ENCODE assay signal across 13 cellular contexts in the genomic region with DNA sequence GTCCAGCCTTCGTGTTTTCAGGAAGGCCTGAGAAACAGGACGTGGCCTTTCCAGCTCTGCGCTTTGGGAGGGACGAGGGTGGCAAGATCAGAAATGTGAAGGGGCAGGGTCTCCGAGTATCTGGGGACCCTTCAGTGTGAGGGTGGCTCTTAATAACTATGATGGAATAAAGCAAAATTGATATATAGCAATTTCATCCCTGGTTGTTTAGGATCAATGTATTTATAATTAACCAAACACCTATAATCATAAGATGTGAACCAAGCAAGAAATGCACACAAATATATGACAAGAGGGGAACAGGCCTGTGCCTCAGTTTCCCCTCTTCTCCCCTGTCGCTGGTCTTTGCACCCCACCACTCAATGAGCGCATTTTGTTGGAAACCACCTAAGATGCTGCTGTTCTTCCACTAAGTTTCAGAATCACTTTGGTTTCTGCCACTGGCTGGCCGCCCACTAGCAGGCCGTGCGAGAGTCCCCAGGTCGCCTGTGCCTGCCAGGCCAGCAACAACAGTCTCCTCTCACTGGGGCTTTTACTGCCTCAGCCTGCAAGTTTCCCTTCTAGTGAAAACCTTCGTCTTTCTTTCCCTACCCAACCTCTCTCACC. TPM values are rescaled to one million over a fixed set of nuclear protein-coding genes. Genes with fewer than 3 reads are reported as not detected.
A peak's percentile ranks its signal among the peaks of the same experiment; 100 is the strongest.
DNase-seq lines count a peak whose midpoint lies in the region; ATAC-seq, FAIRE-seq and TF ChIP-seq lines count a peak whose summit lies in the region.
"Had no signal": no experiment of that assay in that cellular context is flagged by ENCODE, and none has a peak within 500 bp of the region (broad histone marks: within the 10 kb centered on the region; RNA-seq: fewer than 3 reads in every experiment).

No MANE protein-coding gene starts in this region.

- FAIRE-seq in GM19239 (lab: Jason Lieb, UNC): peak; percentile 87
- FAIRE-seq: pancreas had no signal

- TF ChIP-seq CTCF in GM13976 (IDR thresholded peaks at IDR 0.05; ENCODE audit: borderline replicate concordance, control extremely low read depth, extremely low read depth, insufficient read depth, missing control alignments) (no peak), brain microvascular endothelial cell (IDR thresholded peaks at IDR 0.05; ENCODE audit: low read depth, low read length, missing control alignments) (no peak), smooth muscle cell (IDR thresholded peaks at IDR 0.05; ENCODE audit: borderline replicate concordance, insufficient read depth, poor library complexity, severe bottlenecking) (no peak), lower lobe of right lung (IDR thresholded peaks at IDR 0.05) (no peak)

- H3K4me1 ChIP-seq in effector memory CD4-positive, alpha-beta T cell (ENCODE audit: control insufficient read depth, insufficient read depth, low read length, poor library complexity, severe bottlenecking): no peaks in the 10 kb centered on the region
- no peaks in the 10 kb centered on the region for H3K4me1 ChIP-seq in smooth muscle cell (ENCODE audit: low read depth)
- no peaks in the 10 kb centered on the region for H3K4me1 ChIP-seq in lower lobe of right lung
- H3K4me1 ChIP-seq: colonic mucosa, left lung, pancreas had no signal

- intact Hi-C loops in lower lobe of right lung (cut with DNase I): no loop called here

- peak; percentile 89 for DNase-seq in GM13976 (ENCODE audit: low spot score)
- DNase-seq in GM19239 (ENCODE audit: insufficient read length, low spot score): peak; percentile 60
- no peak for DNase-seq in effector memory CD4-positive, alpha-beta T cell
- no peak for DNase-seq in foreskin melanocyte
- no peak for DNase-seq in brain microvascular endothelial cell
- no peak for DNase-seq in smooth muscle cell (lab: John Stamatoyannopoulos, UW; ENCODE audit: unreplicated experiment)
- no peak for DNase-seq in lower lobe of right lung
- DNase-seq: colonic mucosa, DMS79, foreskin fibroblast, left lung, pancreas had no signal

- no peaks in the 10 kb centered on the region for H4K20me1 ChIP-seq in smooth muscle cell (ENCODE audit: low read depth)

- H3K4me3 ChIP-seq in effector memory CD4-positive, alpha-beta T cell (ENCODE audit: insufficient read depth, low read depth, low read length, poor library complexity, severe bottlenecking): no peak overlapping the region
- no peak overlapping the region for H3K4me3 ChIP-seq in brain microvascular endothelial cell (ENCODE audit: low read depth, low read length)
- no peak overlapping the region for H3K4me3 ChIP-seq in smooth muscle cell
- no peak overlapping the region for H3K4me3 ChIP-seq in lower lobe of right lung
- H3K4me3 ChIP-seq: colonic mucosa, left lung, pancreas had no signal

- WGBS in smooth muscle cell (ENCODE audit: low lambda C conversion rate): 89% methylated on average over 12 of the region's 12 CpGs

- no peaks in the 10 kb centered on the region for H3K79me2 ChIP-seq in smooth muscle cell (ENCODE audit: low read depth)

- ATAC-seq in HG03175 (IDR thresholded peaks at IDR 0.05; ENCODE audit: unreplicated experiment) (peak; percentile 46), lower lobe of right lung (no peak)
- ATAC-seq: left lung, pancreas had no signal

- in situ Hi-C loops in GM13976 (cut with MboI; ENCODE audit: low sequenced_read_pairs, unreplicated experiment): loop anchor here (10.0 kb wide), 1 partner anchor 285 kb away; no protein-coding TSS in a partner anchor
- in situ Hi-C loops in brain microvascular endothelial cell (cut with HindIII; ENCODE audit: low pct_ligation_motif_present, low sequenced_read_pairs): no loop called here

- H3K9ac ChIP-seq in smooth muscle cell (ENCODE audit: low read depth): no peak overlapping the region

- H3K9me3 ChIP-seq in effector memory CD4-positive, alpha-beta T cell (ENCODE audit: control insufficient read depth, low read length): no peaks in the 10 kb centered on the region
- H3K9me3 ChIP-seq in smooth muscle cell (replicated peaks; ENCODE audit: low read depth): no peaks in the 10 kb centered on the region
- no peaks in the 10 kb centered on the region for H3K9me3 ChIP-seq in lower lobe of right lung
- H3K9me3 ChIP-seq: colonic mucosa, left lung, pancreas had no signal

- no peaks in the 10 kb centered on the region for H3F3A ChIP-seq in smooth muscle cell (ENCODE audit: low read depth)

- no peaks in the 10 kb centered on the region for H3K27me3 ChIP-seq in effector memory CD4-positive, alpha-beta T cell (replicated peaks; ENCODE audit: control insufficient read depth, insufficient read depth, low read length, poor library complexity, severe bottlenecking)
- H3K27me3 ChIP-seq in brain microvascular endothelial cell (replicated peaks) (no peaks in the 10 kb centered on the region), smooth muscle cell (ENCODE audit: low read depth) (peaks cover 7% of the 10 kb centered on the region), lower lobe of right lung (ENCODE audit: low read depth) (no peaks in the 10 kb centered on the region)
- H3K27me3 ChIP-seq: colonic mucosa, pancreas had no signal

- H3K36me3 ChIP-seq in effector memory CD4-positive, alpha-beta T cell (ENCODE audit: control insufficient read depth, insufficient read depth, low read length): peaks cover 82% of the 10 kb centered on the region
- H3K36me3 ChIP-seq in brain microvascular endothelial cell (replicated peaks): no peaks in the 10 kb centered on the region
- no peaks in the 10 kb centered on the region for H3K36me3 ChIP-seq in smooth muscle cell (ENCODE audit: low read depth)
- no peaks in the 10 kb centered on the region for H3K36me3 ChIP-seq in lower lobe of right lung
- H3K36me3 ChIP-seq: colonic mucosa, left lung, pancreas had no signal

- H3K4me2 ChIP-seq in smooth muscle cell: no peak overlapping the region

- H3K27ac ChIP-seq in effector memory CD4-positive, alpha-beta T cell (ENCODE audit: insufficient read depth, low read length, poor library complexity, severe bottlenecking): peak overlapping the region; percentile 38
- H3K27ac ChIP-seq in brain microvascular endothelial cell (no peak overlapping the region), smooth muscle cell (ENCODE audit: low read depth) (no peak overlapping the region), lower lobe of right lung (no peak overlapping the region)
- H3K27ac ChIP-seq: colonic mucosa, left lung, pancreas had no signal

- no peak overlapping the region for H2AFZ ChIP-seq in smooth muscle cell (ENCODE audit: low read depth)

RNA-seq across cellular contexts. Expression of gene UBASH3A, which starts 36.6 kb away (rescaled TPM):
- not detected in 2 replicates for total RNA-seq in smooth muscle cell
- polyA plus RNA-seq in smooth muscle cell: 0.22 TPM in 1 of 2 replicates, not detected in the other
- 1.2 TPM for total RNA-seq in lower lobe of right lung

RNA-seq across cellular contexts. Expression of gene TMPRSS3, which starts 44.4 kb away (rescaled TPM):
- total RNA-seq in smooth muscle cell (0.09 TPM in 1 of 2 replicates, not detected in the other), lower lobe of right lung (3.8 TPM)
- polyA plus RNA-seq in smooth muscle cell: not detected in 2 replicates

RNA-seq across cellular contexts. Expression of gene RSPH1, which starts 55.7 kb away (rescaled TPM):
- 0.13 TPM in 1 of 2 replicates, not detected in the other for total RNA-seq in smooth muscle cell
- polyA plus RNA-seq in smooth muscle cell: 0.16 TPM in 1 of 2 replicates, not detected in the other
- 18.1 TPM for total RNA-seq in lower lobe of right lung

Comparison
In these comparisons a context has a peak if more than half of its experiments do, and no peak if none do; other contexts are left out.
1. DNase-seq: peak in GM13976 (single experiment) and GM19239 (single experiment); none in effector memory CD4-positive, alpha-beta T cell (0 of 3), foreskin melanocyte (single experiment), brain microvascular endothelial cell (single experiment), smooth muscle cell (single experiment) and lower lobe of right lung (single experiment).
2. RNA of gene RSPH1, which starts 55.7 kb away (total RNA-seq): 18.1 TPM in lower lobe of right lung (single experiment); 0.13 TPM in smooth muscle cell; every median in the first group is over 10 times any median in the second.